Comparison of ENCODE assay signal across 12 cellular contexts in genomic region chr17:42780816-42781638, GRCh38. TPM values are rescaled to one million over a fixed set of nuclear protein-coding genes. Genes with fewer than 3 reads are reported as not detected.
DNase-seq lines count a peak whose midpoint lies in the region; ATAC-seq and TF ChIP-seq lines count a peak whose summit lies in the region.
"Had no signal": no experiment of that assay in that cellular context is flagged by ENCODE, and none has a peak within 500 bp of the region (broad histone marks: within the 10 kb centered on the region; RNA-seq: fewer than 3 reads in every experiment).

No MANE protein-coding gene starts in this region.

- no peaks in the 10 kb centered on the region for H3F3A ChIP-seq in MM.1S (ENCODE audit: insufficient read depth, low read length)

- peak overlapping the region in 1 of 5 donors; percentile 40 for H3K4me3 Mint-ChIP-seq in immature natural killer cell
- H3K4me3 Mint-ChIP-seq: activated T-helper 1 cell treated with anti-CD3 and anti-CD28 coated beads, Interleukin-12 subunit alpha, Interleukin-12 subunit beta, Interleukin-2, Interleukin-4 antibody, amounts not matched to agents 30 ng/mL and 10 ng/mL and 1 ng/mL, durations not matched to agents 14 hours and 24 hours and 36 hours; stimulated activated naive CD8-positive, alpha-beta T cell treated with anti-CD3 and anti-CD28 coated beads, Interleukin-15, Interleukin-2, amounts not matched to agents 100 ng/mL and 50 ng/mL, for 24 hours had no signal

- H3K36me3 Mint-ChIP-seq in immature natural killer cell, result peaks cover 9 to 30% (median 22%) of the 10 kb centered on the region in 3 donors

- H3K27ac Mint-ChIP-seq in immature natural killer cell, result no peak overlapping the region
- H3K27ac Mint-ChIP-seq: activated T-helper 1 cell treated with anti-CD3 and anti-CD28 coated beads, Interleukin-12 subunit alpha, Interleukin-12 subunit beta, Interleukin-2, Interleukin-4 antibody, amounts not matched to agents 30 ng/mL and 10 ng/mL and 1 ng/mL, durations not matched to agents 14 hours and 24 hours and 36 hours; stimulated activated naive CD8-positive, alpha-beta T cell treated with anti-CD3 and anti-CD28 coated beads, Interleukin-15, Interleukin-2, amounts not matched to agents 100 ng/mL and 50 ng/mL, for 24 hours had no signal

- H2AFZ ChIP-seq in MM.1S (ENCODE audit: low read length), result no peak overlapping the region

- H3K9me3 ChIP-seq in iPS-18a (ENCODE audit: control insufficient read depth, low read depth, low read length) (no peaks in the 10 kb centered on the region), skeletal muscle satellite cell (replicated peaks; ENCODE audit: low read length) (no peaks in the 10 kb centered on the region), MM.1S (replicated peaks; ENCODE audit: insufficient read depth, low read length) (no peaks in the 10 kb centered on the region)

- DNase-seq in DMS53 (lab: John Stamatoyannopoulos, UW) (peak; percentile 59), DMS53 treated with DMSO at 0.1 percent for 48 hours (lab: John Stamatoyannopoulos, UW; ENCODE audit: unreplicated experiment) (no peak), astrocyte of the cerebellum (ENCODE audit: low read depth) (no peak), immature natural killer cell (no peak), MM.1S (no peak)
- DNase-seq: NCI-H526 treated with DMSO at 0.1 percent for 48 hours had no signal

- no peaks in the 10 kb centered on the region for H3K79me2 ChIP-seq in MM.1S (ENCODE audit: low read length)

- H3K4me1 ChIP-seq in iPS-18a (ENCODE audit: control insufficient read depth, low read depth, low read length) (peaks cover 6% of the 10 kb centered on the region), skeletal muscle satellite cell (ENCODE audit: control insufficient read depth, insufficient read depth, low read length) (peaks cover 50% of the 10 kb centered on the region), MM.1S (ENCODE audit: low read length) (peaks cover 1% of the 10 kb centered on the region; the same call in 1 of the 2 replicates)

- H3K9me2 ChIP-seq in MM.1S (replicated peaks; ENCODE audit: insufficient read depth, low read length), result no peaks in the 10 kb centered on the region

- H3K27ac ChIP-seq in iPS-18a (ENCODE audit: low read length), result no peak overlapping the region
- H3K27ac ChIP-seq in MM.1S (ENCODE audit: low read length), result no peak overlapping the region

- H3K27me3 ChIP-seq in iPS-18a (ENCODE audit: control insufficient read depth, insufficient read depth, low read length), result peaks cover 37% of the 10 kb centered on the region
- H3K27me3 ChIP-seq in skeletal muscle satellite cell (ENCODE audit: control insufficient read depth, insufficient read depth, low read length), result peaks cover 46% of the 10 kb centered on the region
- H3K27me3 ChIP-seq in MM.1S (replicated peaks; ENCODE audit: insufficient read depth, low read length), result peaks cover 54% of the 10 kb centered on the region

- H3K27me3 Mint-ChIP-seq in immature natural killer cell (ENCODE audit: low read depth in 3 of 3), result peaks cover 17 to 24% (median 22%) of the 10 kb centered on the region in 3 donors

- H4K20me1 ChIP-seq in MM.1S (ENCODE audit: insufficient read depth, low read length), result no peaks in the 10 kb centered on the region

- H3K36me3 ChIP-seq in iPS-18a (ENCODE audit: control insufficient read depth, low read depth, low read length) (peaks cover 10% of the 10 kb centered on the region), skeletal muscle satellite cell (ENCODE audit: insufficient read depth, low read length) (peaks cover 29% of the 10 kb centered on the region), MM.1S (replicated peaks; ENCODE audit: insufficient read depth, low read length) (no peaks in the 10 kb centered on the region)

- no peak for ATAC-seq in GM21786 (IDR thresholded peaks at IDR 0.05; ENCODE audit: unreplicated experiment)

- TF ChIP-seq CTCF in astrocyte of the cerebellum (IDR thresholded peaks at IDR 0.05; ENCODE audit: low read depth, low read length, missing control alignments) (no peak), MM.1S (IDR thresholded peaks at IDR 0.05; ENCODE audit: low read length) (no peak)

- no peak overlapping the region for H3K9ac ChIP-seq in iPS-18a (ENCODE audit: low read length)
- H3K9ac ChIP-seq in skeletal muscle satellite cell (ENCODE audit: low read depth, low read length), result peak overlapping the region; percentile 80
- H3K9ac ChIP-seq in MM.1S (ENCODE audit: low read length), result no peak overlapping the region

- in situ Hi-C loops in astrocyte of the cerebellum (cut with HindIII; ENCODE audit: low sequenced_read_pairs), result no loop called here

- H3K9me3 Mint-ChIP-seq in immature natural killer cell, result no peaks in the 10 kb centered on the region
- H3K9me3 Mint-ChIP-seq: activated T-helper 1 cell treated with anti-CD3 and anti-CD28 coated beads, Interleukin-12 subunit alpha, Interleukin-12 subunit beta, Interleukin-2, Interleukin-4 antibody, amounts not matched to agents 30 ng/mL and 10 ng/mL and 1 ng/mL, durations not matched to agents 14 hours and 24 hours and 36 hours; stimulated activated naive CD8-positive, alpha-beta T cell treated with anti-CD3 and anti-CD28 coated beads, Interleukin-15, Interleukin-2, amounts not matched to agents 100 ng/mL and 50 ng/mL, for 24 hours had no signal

- H3K4me3 ChIP-seq in astrocyte of the cerebellum (ENCODE audit: low read depth, low read length) (peak overlapping the region; percentile 63), iPS-18a (ENCODE audit: low read length) (peak overlapping the region; percentile 66), skeletal muscle satellite cell (ENCODE audit: low read length) (peak overlapping the region; percentile 73), MM.1S (ENCODE audit: low read length) (no peak overlapping the region)

- H3K4me2 ChIP-seq in skeletal muscle satellite cell (ENCODE audit: low read length) (peak overlapping the region; percentile 93), MM.1S (ENCODE audit: low read depth, low read length) (no peak overlapping the region)

- H3K4me1 Mint-ChIP-seq in immature natural killer cell, result peaks cover 0 to 11% of the 10 kb centered on the region in 2 donors

RNA-seq across cellular contexts. Expression of gene WNK4, which starts 0.6 kb away (rescaled TPM):
- total RNA-seq in skeletal muscle satellite cell (2012; rRNA removed), result 0.76 and 2.0 TPM in 2 replicates
- not detected for polyA plus RNA-seq in immature natural killer cell
- total RNA-seq: myocyte had no signal

RNA-seq across cellular contexts. Expression of gene VPS25, which starts 7.8 kb away (rescaled TPM):
- 73.3 and 78.2 TPM in 2 replicates for total RNA-seq in skeletal muscle satellite cell (2012; rRNA removed)
- polyA plus RNA-seq in immature natural killer cell, result 10 to 100 TPM; 60.2 to 94.1 (median 90.2) TPM

RNA-seq across cellular contexts. Expression of gene COA3, which starts 17.5 kb away (rescaled TPM):
- total RNA-seq in skeletal muscle satellite cell (2012; rRNA removed), result 53.2 and 55.9 TPM in 2 replicates
- 100 to 1,000 TPM; 162 to 221 (median 186) TPM for polyA plus RNA-seq in immature natural killer cell

RNA-seq across cellular contexts. Expression of gene CNTD1, which starts 17.6 kb away (rescaled TPM):
- total RNA-seq in skeletal muscle satellite cell (2012; rRNA removed), result under 0.01 TPM in 1 of 2 replicates, not detected in the other
- under 1 TPM in 2 of 3 donors, not detected in 1; 0.10 to 0.40 TPM for polyA plus RNA-seq in immature natural killer cell
- total RNA-seq: activated T-helper 1 cell treated with anti-CD3 and anti-CD28 coated beads, Interleukin-12 subunit alpha, Interleukin-12 subunit beta, Interleukin-2, Interleukin-4 antibody, amounts not matched to agents 30 ng/mL and 10 ng/mL and 1 ng/mL, durations not matched to agents 14 hours and 24 hours and 36 hours; myocyte had no signal

RNA-seq across cellular contexts. Expression of gene RAMP2, which starts 20.0 kb away (rescaled TPM):
- total RNA-seq in skeletal muscle satellite cell (2012; rRNA removed), result 1.5 TPM in 1 of 2 replicates, not detected in the other
- polyA plus RNA-seq in immature natural killer cell, result not detected
- total RNA-seq: activated T-helper 1 cell treated with anti-CD3 and anti-CD28 coated beads, Interleukin-12 subunit alpha, Interleukin-12 subunit beta, Interleukin-2, Interleukin-4 antibody, amounts not matched to agents 30 ng/mL and 10 ng/mL and 1 ng/mL, durations not matched to agents 14 hours and 24 hours and 36 hours; myocyte had no signal
